Comparison of ENCODE assay signal across 8 cellular contexts in genomic region chr2:133844214-133844892, GRCh38.
A peak's percentile ranks its signal among the peaks of the same experiment; 100 is the strongest.
DNase-seq lines count a peak whose midpoint lies in the region; ATAC-seq, FAIRE-seq and TF ChIP-seq lines count a peak whose summit lies in the region.

No MANE protein-coding gene starts in this region.

- no peak for ATAC-seq in HG03460 (IDR thresholded peaks at IDR 0.05; ENCODE audit: unreplicated experiment)

- no peaks in the 10 kb centered on the region for H3K9me3 Mint-ChIP-seq in HFFc6

- peak; percentile 77 for DNase-seq in GM10248 (ENCODE audit: extremely low spot score)
- peak; percentile 73 for DNase-seq in HFFc6
- peak; percentile 77 for DNase-seq in NCI-H1694 treated with DMSO at 0.1 percent for 48 hours (lab: John Stamatoyannopoulos, UW)
- peak; percentile 30 for DNase-seq in UCSD-AML1 (lab: John Stamatoyannopoulos, UW; ENCODE audit: unreplicated experiment)
- DNase-seq in T47D (ENCODE audit: low read depth in 1 of 2, low spot score in 1 of 2) = peak; percentile 43 to 77
- DNase-seq in stimulated activated CD4-positive, alpha-beta T cell treated with anti-CD3 and anti-CD28 coated beads, Interleukin-1b, Interleukin-23, amount 100 ng/mL, for 4 hours (ENCODE audit: low read depth in 2 of 2) = peak; percentile 19 to 43

- FAIRE-seq in islet of Langerhans (lab: Jason Lieb, UNC) = peak; percentile 83

- H3K36me3 Mint-ChIP-seq in HFFc6 (ENCODE audit: low read depth) = no peaks in the 10 kb centered on the region

- POLR2A ChIA-PET in GM10248 (lab: Yijun Ruan, JAX) = no interaction called here

- TF ChIP-seq CTCF in GM10248 (IDR thresholded peaks at IDR 0.05; ENCODE audit: control extremely low read depth, extremely low read depth, low read depth, missing control alignments) (peak; percentile 92), HFFc6 (IDR thresholded peaks at IDR 0.05) (peak; percentile 94)

- peaks cover 44% of the 10 kb centered on the region for H3K4me1 Mint-ChIP-seq in HFFc6 (ENCODE audit: low read depth)

- peaks cover 2% of the 10 kb centered on the region for H3K27me3 Mint-ChIP-seq in HFFc6 (ENCODE audit: insufficient read depth)

- in situ Hi-C loops in T47D (cut with HindIII; ENCODE audit: low pct_unique_long_range_greater_than_20kb, low sequenced_read_pairs) = no loop called here

- CTCF ChIA-PET in GM10248 (lab: Yijun Ruan, JAX) = interaction anchor here (0.7 to 4.5 kb wide), 36 partner anchors 9 to 1496 kb away, joined by 3 to 34 read pairs (median 4); no protein-coding TSS in a partner anchor

- H3K27ac Mint-ChIP-seq in HFFc6 = peak overlapping the region; percentile 54

- H3K4me3 Mint-ChIP-seq in HFFc6 = 0 out of 2 replicates have a peak overlapping the region, but pooled peaks have one; percentile 19
